8 cellular contexts compared by ENCODE assay signal in genomic region chr17:77772461-77772897, GRCh38.
DNase-seq lines count a peak whose midpoint lies in the region; ATAC-seq, FAIRE-seq and TF ChIP-seq lines count a peak whose summit lies in the region.

No MANE protein-coding gene starts in this region.

- FAIRE-seq in keratinocyte (lab: Jason Lieb, UNC): no peak

- H3K4me3 ChIP-seq in BE2C (ENCODE audit: low read depth, low read length) (no peak overlapping the region), keratinocyte (ENCODE audit: control insufficient read depth in 2 of 3, extremely low read depth in 1 of 3, insufficient read depth in 2 of 3, low read depth in 1 of 3, low read length in 3 of 3) (no peak overlapping the region)

- no peak overlapping the region for H3K9ac ChIP-seq in keratinocyte (ENCODE audit: control insufficient read depth, extremely low read depth, insufficient read depth, low read length)

- H4K20me1 ChIP-seq in keratinocyte (ENCODE audit: control insufficient read depth, extremely low read depth, insufficient read depth, low read length): no peaks in the 10 kb centered on the region

- no peaks in the 10 kb centered on the region for H3K79me2 ChIP-seq in keratinocyte (ENCODE audit: control insufficient read depth, insufficient read depth, low read length)

- DNase-seq in BE2C (peak; percentile 92), HUDEP-2 (lab: John Stamatoyannopoulos, UW; ENCODE audit: unreplicated experiment in 76 of 76) (peak in 45 of 76 experiments; percentile 1 to 63 (median 23)), T-helper 22 cell (ENCODE audit: low read depth) (peak; percentile 25), astrocyte of the hippocampus (ENCODE audit: low read depth, low spot score) (peak; percentile 89), keratinocyte (ENCODE audit: low read depth, low spot score) (no peak)
- peak; percentile 36 for DNase-seq in stimulated activated CD8-positive, alpha-beta memory T cell treated with anti-CD3 and anti-CD28 coated beads, Interleukin-12 subunit alpha, Interleukin-12 subunit beta, amount 100 ng/mL, for 1 hour (ENCODE audit: low read depth)

- dilution Hi-C loops in keratinocyte (cut with MboI; ENCODE audit: extremely low pct_ligation_motif_present, low sequenced_read_pairs): no loop called here

- ATAC-seq in GM21528 (IDR thresholded peaks at IDR 0.05; ENCODE audit: low FRiP score, unreplicated experiment) (no peak), HG03457 (IDR thresholded peaks at IDR 0.05; ENCODE audit: unreplicated experiment) (no peak)

- H3K4me1 ChIP-seq in BE2C: peaks cover 26% of the 10 kb centered on the region
- H3K4me1 ChIP-seq in keratinocyte (ENCODE audit: control insufficient read depth, extremely low read depth, insufficient read depth, low read length): no peaks in the 10 kb centered on the region

- H3K36me3 ChIP-seq in BE2C (no peaks in the 10 kb centered on the region), keratinocyte (ENCODE audit: control insufficient read depth in 2 of 2, extremely low read depth in 1 of 2, insufficient read depth in 2 of 2, low read length in 2 of 2) (no peaks in the 10 kb centered on the region)

- H2AFZ ChIP-seq in keratinocyte (ENCODE audit: control insufficient read depth, low read length): no peak overlapping the region

- H3K27ac ChIP-seq in keratinocyte (ENCODE audit: control insufficient read depth, insufficient read depth, low read length): no peak overlapping the region

- TF ChIP-seq CTCF in BE2C (IDR thresholded peaks at IDR 0.05; ENCODE audit: low read depth, low read length) (peak; percentile 95), keratinocyte (optimal IDR thresholded peaks at IDR 0.05 in 1 of 3, IDR thresholded peaks at IDR 0.05 in 1 of 3, conservative IDR thresholded peaks at IDR 0.05 in 1 of 3; ENCODE audit: extremely low read depth in 1 of 3, insufficient read depth in 2 of 3, low read length in 3 of 3) (peak; percentile 31 to 78 (median 59))

- no peaks in the 10 kb centered on the region; the same call in 1 of the 2 replicates for H3K9me3 ChIP-seq in BE2C
- no peaks in the 10 kb centered on the region for H3K9me3 ChIP-seq in keratinocyte (ENCODE audit: control insufficient read depth, low read depth, low read length)

- H3K9me1 ChIP-seq in keratinocyte (ENCODE audit: control insufficient read depth, extremely low read depth, insufficient read depth, low read length): no peaks in the 10 kb centered on the region

- H3K4me2 ChIP-seq in keratinocyte (ENCODE audit: control insufficient read depth, extremely low read depth, insufficient read depth, low read depth, low read length): no peak overlapping the region

- H3K27me3 ChIP-seq in BE2C: no peaks in the 10 kb centered on the region
- H3K27me3 ChIP-seq in keratinocyte (ENCODE audit: control insufficient read depth, extremely low read depth, insufficient read depth, low read length): peaks cover 29% of the 10 kb centered on the region
